ENCODE assay signal across 1 cellular context in genomic region chr6:26339612-26340011, GRCh38.
TF ChIP-seq lines count a peak whose summit lies in the region.

No MANE protein-coding gene starts in this region.

TF ChIP-seq in IMR-90, 13 proteins besides CTCF, POLR2A, EP300 and RAD21 (continued from another document):
- TF ChIP-seq MXI1 (IDR thresholded peaks at IDR 0.05; ENCODE audit: borderline replicate concordance, low read depth, low read length) (no peak), RFX5 (IDR thresholded peaks at IDR 0.05; ENCODE audit: low read depth, low read length) (no peak), MAZ (IDR thresholded peaks at IDR 0.05; ENCODE audit: borderline replicate concordance, low read depth, low read length) (no peak), ELK1 (IDR thresholded peaks at IDR 0.05; ENCODE audit: borderline replicate concordance, low read depth, low read length) (no peak), MAFK (IDR thresholded peaks at IDR 0.05; ENCODE audit: low read depth, low read length) (no peak), USF2 (IDR thresholded peaks at IDR 0.05; ENCODE audit: low read depth, low read length) (no peak), SMC3 (IDR thresholded peaks at IDR 0.05; ENCODE audit: low read depth, low read length) (no peak)
